11 cellular contexts compared by ENCODE assay signal in genomic region chr9:96027271-96028131, GRCh38.
DNase-seq lines count a peak whose midpoint lies in the region; ATAC-seq and TF ChIP-seq lines count a peak whose summit lies in the region.
"Had no signal": no experiment of that assay in that cellular context is flagged by ENCODE, and none has a peak within 500 bp of the region (broad histone marks: within the 10 kb centered on the region; RNA-seq: fewer than 3 reads in every experiment).

No MANE protein-coding gene starts in this region.

- H3K9me3 ChIP-seq in HAP-1, result no peaks in the 10 kb centered on the region
- H3K9me3 ChIP-seq: neutrophil had no signal

- H3K36me3 ChIP-seq in HAP-1 (replicated peaks), result no peaks in the 10 kb centered on the region
- H3K36me3 ChIP-seq: neutrophil had no signal

- H3K27ac Mint-ChIP-seq in IgD-negative memory B cell, result peak overlapping the region in 2 of 3 donors; percentile 46 to 87
- H3K27ac Mint-ChIP-seq in stimulated activated effector memory CD8-positive, alpha-beta T cell treated with anti-CD3 and anti-CD28 coated beads, Interleukin-12 subunit alpha, Interleukin-12 subunit beta, amount 100 ng/mL, for 72 hours, result peak overlapping the region; percentile 78

- in situ Hi-C loops in HAP-1 (cut with MboI; ENCODE audit: low sequenced_read_pairs), result no loop called here

- H3K4me3 Mint-ChIP-seq in IgD-negative memory B cell, result peak overlapping the region in 2 of 4 donors; percentile 69 to 70
- peak overlapping the region; percentile 68 for H3K4me3 Mint-ChIP-seq in stimulated activated effector memory CD8-positive, alpha-beta T cell treated with anti-CD3 and anti-CD28 coated beads, Interleukin-12 subunit alpha, Interleukin-12 subunit beta, amount 100 ng/mL, for 72 hours

- peaks cover 0 to 8% (median 2%) of the 10 kb centered on the region in 3 donors for H3K4me1 Mint-ChIP-seq in IgD-negative memory B cell
- peaks cover 49% of the 10 kb centered on the region for H3K4me1 Mint-ChIP-seq in stimulated activated effector memory CD8-positive, alpha-beta T cell treated with anti-CD3 and anti-CD28 coated beads, Interleukin-12 subunit alpha, Interleukin-12 subunit beta, amount 100 ng/mL, for 72 hours

- no peaks in the 10 kb centered on the region for H3K27me3 ChIP-seq in HAP-1 (ENCODE audit: low read depth)

- H3K9me3 Mint-ChIP-seq in IgD-negative memory B cell, result peaks cover 0 to 8% (median 0%) of the 10 kb centered on the region in 3 donors
- H3K9me3 Mint-ChIP-seq in stimulated activated effector memory CD8-positive, alpha-beta T cell treated with anti-CD3 and anti-CD28 coated beads, Interleukin-12 subunit alpha, Interleukin-12 subunit beta, amount 100 ng/mL, for 72 hours, result peaks cover 4% of the 10 kb centered on the region

- peaks cover 3% of the 10 kb centered on the region for H3K36me3 Mint-ChIP-seq in IgD-negative memory B cell
- peaks cover 8% of the 10 kb centered on the region for H3K36me3 Mint-ChIP-seq in stimulated activated effector memory CD8-positive, alpha-beta T cell treated with anti-CD3 and anti-CD28 coated beads, Interleukin-12 subunit alpha, Interleukin-12 subunit beta, amount 100 ng/mL, for 72 hours

- DNase-seq in choroid plexus epithelial cell (ENCODE audit: low read depth) (no peak), left kidney (ENCODE audit: low read depth, low spot score) (peak; percentile 84), SKM-1 treated with dmso at 0.1 percent for 144 hours (lab: John Stamatoyannopoulos, UW; ENCODE audit: unreplicated experiment) (no peak), nucleus accumbens (lab: John Stamatoyannopoulos, UW) (no peak), HAP-1 (ENCODE audit: low spot score in 2 of 2) (no peak)
- peak in 1 of 2 donors; percentile 60 for DNase-seq in stimulated activated effector memory CD8-positive, alpha-beta T cell treated with anti-CD3 and anti-CD28 coated beads, Interleukin-12 subunit alpha, Interleukin-12 subunit beta, amount 100 ng/mL, for 72 hours (ENCODE audit: low spot score in 2 of 2)
- DNase-seq: effector CD4-positive, alpha-beta T cell; NCI-H1417 treated with DMSO at 0.1 percent for 48 hours had no signal

- ATAC-seq in stimulated activated effector memory CD8-positive, alpha-beta T cell treated with anti-CD3 and anti-CD28 coated beads, Interleukin-12 subunit alpha, Interleukin-12 subunit beta, amount 100 ng/mL, for 72 hours, result peak; percentile 33
- no peak for ATAC-seq in HG02870 (IDR thresholded peaks at IDR 0.05; ENCODE audit: unreplicated experiment)

- H3K4me3 ChIP-seq in choroid plexus epithelial cell (ENCODE audit: low read depth, low read length), result peak overlapping the region; percentile 32
- H3K4me3 ChIP-seq in HAP-1, result no peak overlapping the region

- H3K4me1 ChIP-seq in HAP-1, result peaks cover 6% of the 10 kb centered on the region

- peaks cover 43% of the 10 kb centered on the region for H3K27me3 Mint-ChIP-seq in IgD-negative memory B cell

- TF ChIP-seq CTCF in choroid plexus epithelial cell (conservative IDR thresholded peaks at IDR 0.05; ENCODE audit: low read depth, low read length), result no peak
